ENCODE assay signal across 11 cellular contexts in genomic region chr7:2670171-2670570, GRCh38. TPM values are rescaled to one million over a fixed set of nuclear protein-coding genes. Genes with fewer than 3 reads are reported as not detected.
"Had no signal": no experiment of that assay in that cellular context is flagged by ENCODE, and none has a peak within 500 bp of the region (broad histone marks: within the 10 kb centered on the region; RNA-seq: fewer than 3 reads in every experiment).

No MANE protein-coding gene starts in this region.

- H3K36me3 ChIP-seq: cardiac muscle cell, colonic mucosa, ovary, suprapubic skin, thyroid gland, upper lobe of right lung had no signal

- H3K36me3 Mint-ChIP-seq: naive thymus-derived CD8-positive, alpha-beta T cell had no signal

- DNase-seq: foreskin keratinocyte had no signal

- H3K27me3 ChIP-seq: colonic mucosa, ovary, suprapubic skin, thyroid gland, upper lobe of right lung had no signal

- H3K4me3 ChIP-seq: cardiac muscle cell, colonic mucosa, mucosa of descending colon, ovary, suprapubic skin, thyroid gland, upper lobe of right lung had no signal

- H3K27ac ChIP-seq: cardiac muscle cell, colonic mucosa, foreskin keratinocyte, ovary, suprapubic skin, thyroid gland, upper lobe of right lung had no signal

- H3K9me3 ChIP-seq: colonic mucosa, mucosa of descending colon, ovary, suprapubic skin, thyroid gland, upper lobe of right lung had no signal

- H3K4me1 ChIP-seq: colonic mucosa, foreskin keratinocyte had no signal

- FAIRE-seq: islet of Langerhans had no signal

RNA-seq across cellular contexts. Expression of gene AMZ1, which starts 17.8 kb away (rescaled TPM):
- total RNA-seq: foreskin keratinocyte had no signal
- polyA plus RNA-seq: foreskin keratinocyte; naive thymus-derived CD8-positive, alpha-beta T cell; neural cell had no signal
